ENCODE assay signal across 10 cellular contexts in genomic region chr4:163701915-163702314, GRCh38.
DNase-seq lines count a peak whose midpoint lies in the region; ATAC-seq, FAIRE-seq and TF ChIP-seq lines count a peak whose summit lies in the region.
"Had no signal": no experiment of that assay in that cellular context is flagged by ENCODE, and none has a peak within 500 bp of the region (broad histone marks: within the 10 kb centered on the region; RNA-seq: fewer than 3 reads in every experiment).

No MANE protein-coding gene starts in this region.

- H3K79me1 ChIP-seq in H1 (ENCODE audit: low read depth, low read length): no peaks in the 10 kb centered on the region

- H3K4me1 ChIP-seq in H1 (replicated peaks in 1 of 4; ENCODE audit: control insufficient read depth in 3 of 4, insufficient read depth in 4 of 4, low read length in 3 of 4): no peaks in the 10 kb centered on the region
- H3K4me1 ChIP-seq in aorta (ENCODE audit: control insufficient read depth in 1 of 2, insufficient read depth in 2 of 2, low read length in 2 of 2): no peaks in the 10 kb centered on the region
- H3K4me1 ChIP-seq in GM23338 (ENCODE audit: insufficient read depth): no peaks in the 10 kb centered on the region

- no peak for TF ChIP-seq CTCF in GM13977 (IDR thresholded peaks at IDR 0.05; ENCODE audit: extremely low read depth, insufficient read depth, missing control alignments)
- no peak for TF ChIP-seq CTCF in H1 (IDR thresholded peaks at IDR 0.05; ENCODE audit: control extremely low read depth in 1 of 3, insufficient read depth in 1 of 3, low read depth in 1 of 3, low read length in 3 of 3)
- TF ChIP-seq CTCF in GM23338 (conservative IDR thresholded peaks at IDR 0.05; ENCODE audit: low read depth in 2 of 2): no peak

- no peak overlapping the region for H2AK5ac ChIP-seq in H1 (ENCODE audit: low read depth, low read length)

- TF ChIP-seq RAD21 in H1 (IDR thresholded peaks at IDR 0.05 in 1 of 2, conservative IDR thresholded peaks at IDR 0.05 in 1 of 2; ENCODE audit: low read depth in 2 of 2, low read length in 2 of 2): no peak

- no peaks in the 10 kb centered on the region for H3K79me2 ChIP-seq in H1 (ENCODE audit: control insufficient read depth in 1 of 2, insufficient read depth in 2 of 2, low read length in 2 of 2)
- no peaks in the 10 kb centered on the region for H3K79me2 ChIP-seq in GM23338 (replicated peaks; ENCODE audit: insufficient read depth)

- no peak overlapping the region for H4K8ac ChIP-seq in H1 (ENCODE audit: extremely low read depth, insufficient read depth, low read length)

- no peak overlapping the region for H3K9ac ChIP-seq in H1 (replicated peaks in 1 of 4; ENCODE audit: extremely low read depth in 1 of 4, low read depth in 3 of 4, low read length in 3 of 4)

- no peak overlapping the region for H3K18ac ChIP-seq in H1 (ENCODE audit: extremely low read depth, low read length)

- H3K9me2 ChIP-seq in GM23338 (ENCODE audit: insufficient read depth): no peaks in the 10 kb centered on the region

- no peak overlapping the region for H2BK12ac ChIP-seq in H1 (ENCODE audit: low read depth, low read length)

- POLR2A ChIA-PET in H1 (lab: Charles Lee; ENCODE audit: partially characterized antibody): no interaction called here
- POLR2A ChIA-PET in activated CD4-positive, alpha-beta memory T cell treated with anti-CD3 and anti-CD28 coated beads, Interleukin-2, amount 10 ng/mL, durations not matched to agents 7 days and 5 days (lab: Charles Lee): no interaction called here

- no peak overlapping the region for H3K4me3 Mint-ChIP-seq in activated CD4-positive, alpha-beta memory T cell treated with anti-CD3 and anti-CD28 coated beads, Interleukin-2, amount 10 ng/mL, durations not matched to agents 7 days and 5 days
- H3K4me3 Mint-ChIP-seq in GM23338: no peak overlapping the region

- no peak overlapping the region for H4K91ac ChIP-seq in H1 (replicated peaks; ENCODE audit: insufficient read length, low read length)

- no peak overlapping the region for H2BK15ac ChIP-seq in H1 (ENCODE audit: low read length)

- H2BK20ac ChIP-seq in H1 (ENCODE audit: low read length): no peak overlapping the region

- no peak overlapping the region for H3K4me3 ChIP-seq in H1 (ENCODE audit: extremely low read depth in 1 of 4, insufficient read depth in 2 of 4, low read depth in 3 of 4, low read length in 4 of 4)
- no peak overlapping the region for H3K4me3 ChIP-seq in aorta (ENCODE audit: low read length in 2 of 2)
- H3K4me3 ChIP-seq in GM23338: no peak overlapping the region
- H3K4me3 ChIP-seq: cardiac muscle cell, lung had no signal

- no peak overlapping the region for H3K4me2 ChIP-seq in H1 (ENCODE audit: insufficient read depth in 1 of 2, low read depth in 2 of 2, low read length in 2 of 2)
- no peak overlapping the region for H3K4me2 ChIP-seq in GM23338

- H3K56ac ChIP-seq in H1 (replicated peaks; ENCODE audit: insufficient read length, low read depth, low read length): no peak overlapping the region

- peak; percentile 88 for ATAC-seq in GM21423 (IDR thresholded peaks at IDR 0.05; ENCODE audit: unreplicated experiment)
- peak; percentile 94 for ATAC-seq in HG03342 (IDR thresholded peaks at IDR 0.05; ENCODE audit: unreplicated experiment)
- ATAC-seq in aorta (ENCODE audit: low FRiP score): no peak
- no peak for ATAC-seq in GM23338

- TF ChIP-seq EP300 in H1 (IDR thresholded peaks at IDR 0.05; ENCODE audit: borderline replicate concordance in 1 of 2, low read depth in 2 of 2, low read length in 2 of 2): no peak

- H2AFZ ChIP-seq in H1 (ENCODE audit: low read length) (no peak overlapping the region), GM23338 (no peak overlapping the region)

- H3K27ac Mint-ChIP-seq in activated CD4-positive, alpha-beta memory T cell treated with anti-CD3 and anti-CD28 coated beads, Interleukin-2, amount 10 ng/mL, durations not matched to agents 7 days and 5 days: no peak overlapping the region
- no peak overlapping the region for H3K27ac Mint-ChIP-seq in GM23338

- no peaks in the 10 kb centered on the region for H3F3A ChIP-seq in GM23338 (replicated peaks; ENCODE audit: low read depth)

- H3K27me3 ChIP-seq in H1 (replicated peaks in 1 of 4; ENCODE audit: control insufficient read depth in 3 of 4, extremely low read depth in 1 of 4, insufficient read depth in 3 of 4, low read length in 3 of 4) (no peaks in the 10 kb centered on the region), aorta (ENCODE audit: control insufficient read depth in 1 of 2, insufficient read depth in 2 of 2, low read length in 1 of 2) (no peaks in the 10 kb centered on the region), GM23338 (ENCODE audit: insufficient read depth) (no peaks in the 10 kb centered on the region)
- H3K27me3 ChIP-seq: cardiac muscle cell had no signal

- peak overlapping the region; percentile 52 for H3K23ac ChIP-seq in H1 (ENCODE audit: insufficient read length)

- H3K4ac ChIP-seq in H1 (replicated peaks; ENCODE audit: insufficient read length, low read depth, low read length): no peak overlapping the region

- H2BK5ac ChIP-seq in H1 (ENCODE audit: low read depth, low read length): no peak overlapping the region

- intact Hi-C loops in aorta (cut with DNase I): no loop called here

- no peak overlapping the region for H4K5ac ChIP-seq in H1 (ENCODE audit: insufficient read length, low read depth, low read length)

- no peak overlapping the region for H3K14ac ChIP-seq in H1 (ENCODE audit: insufficient read length)

- WGBS in H1 (ENCODE audit: extremely low coverage in 1 of 2, insufficient coverage in 1 of 2, insufficient read length in 1 of 2, insufficient replicate concordance in 2 of 2, low coverage in 1 of 2, low lambda C conversion rate in 2 of 2, missing lambda C conversion rate in 1 of 2), 2 experiments: 90% methylated on average over 5 of the region's 5 CpGs; no CpG with 5 or more reads in 1 of the 2 experiments
- 24 to 30% methylated on average over 5 of the region's 5 CpGs for WGBS in aorta, 2 donors

- TF ChIP-seq POLR2A in H1 (IDR thresholded peaks at IDR 0.05; ENCODE audit: control extremely low read depth in 1 of 2, low read depth in 2 of 2, low read length in 2 of 2): no peak

- H3K9me3 ChIP-seq in H1 (ENCODE audit: insufficient read depth in 2 of 2, low read depth in 1 of 2, low read length in 1 of 2) (peaks cover 0 to 3% of the 10 kb centered on the region in 2 experiments; a peak in 1 of 4 replicates), aorta (ENCODE audit: control insufficient read depth, low read length) (peaks cover under 1% of the 10 kb centered on the region)

- H3K27me3 Mint-ChIP-seq in activated CD4-positive, alpha-beta memory T cell treated with anti-CD3 and anti-CD28 coated beads, Interleukin-2, amount 10 ng/mL, durations not matched to agents 7 days and 5 days: no peaks in the 10 kb centered on the region
- no peaks in the 10 kb centered on the region for H3K27me3 Mint-ChIP-seq in GM23338 (ENCODE audit: insufficient read depth, low read depth, poor library complexity)

- H3K36me3 ChIP-seq in H1 (ENCODE audit: control insufficient read depth in 2 of 4, insufficient read depth in 4 of 4, low read length in 3 of 4) (no peaks in the 10 kb centered on the region), aorta (ENCODE audit: control insufficient read depth in 1 of 2, insufficient read depth in 2 of 2, low read length in 1 of 2) (no peaks in the 10 kb centered on the region), GM23338 (ENCODE audit: insufficient read depth) (no peaks in the 10 kb centered on the region)
- H3K36me3 ChIP-seq: cardiac muscle cell had no signal

- no peaks in the 10 kb centered on the region for H3K23me2 ChIP-seq in H1 (ENCODE audit: low read depth, low read length)

- no peak for FAIRE-seq in H1 (lab: Jason Lieb, UNC)

- H2BK120ac ChIP-seq in H1 (replicated peaks; ENCODE audit: low read depth, low read length): no peak overlapping the region

- no peaks in the 10 kb centered on the region for H3K36me3 Mint-ChIP-seq in activated CD4-positive, alpha-beta memory T cell treated with anti-CD3 and anti-CD28 coated beads, Interleukin-2, amount 10 ng/mL, durations not matched to agents 7 days and 5 days (ENCODE audit: low read depth)
- H3K36me3 Mint-ChIP-seq in GM23338 (ENCODE audit: low read depth): no peaks in the 10 kb centered on the region

- in situ Hi-C loops in GM13977 (cut with MboI; ENCODE audit: low pct_unique_long_range_greater_than_20kb, low sequenced_read_pairs, unreplicated experiment): no loop called here

- CTCF ChIA-PET in H1 (lab: Charles Lee; ENCODE audit: partially characterized antibody): no interaction called here
- CTCF ChIA-PET in activated CD4-positive, alpha-beta memory T cell treated with anti-CD3 and anti-CD28 coated beads, Interleukin-2, amount 10 ng/mL, durations not matched to agents 7 days and 5 days (lab: Charles Lee): no interaction called here

- DNase-seq in GM13977 (ENCODE audit: low spot score) (peak; percentile 10), H1 (ENCODE audit: low read depth in 1 of 2, low spot score in 2 of 2) (no peak), aorta (no peak), GM19238 (ENCODE audit: insufficient read length, low spot score) (no peak), GM23338 (ENCODE audit: low spot score) (no peak)
- no peak for DNase-seq in activated CD4-positive, alpha-beta memory T cell treated with anti-CD3 and anti-CD28 coated beads, Interleukin-2, amount 10 ng/mL, durations not matched to agents 7 days and 5 days

- H3K9me3 Mint-ChIP-seq in activated CD4-positive, alpha-beta memory T cell treated with anti-CD3 and anti-CD28 coated beads, Interleukin-2, amount 10 ng/mL, durations not matched to agents 7 days and 5 days: no peaks in the 10 kb centered on the region
- H3K9me3 Mint-ChIP-seq in GM23338: 0 out of 3 replicates have a peak, but pooled peaks cover under 1% of the 10 kb centered on the region

- no peak overlapping the region for H3K27ac ChIP-seq in H1 (ENCODE audit: low read depth, low read length)
- H3K27ac ChIP-seq in aorta (ENCODE audit: low read depth in 1 of 2, low read length in 2 of 2): no peak overlapping the region
- no peak overlapping the region for H3K27ac ChIP-seq in GM23338 (ENCODE audit: low read depth)
- H3K27ac ChIP-seq: cardiac muscle cell had no signal

- H4K20me1 ChIP-seq in H1 (replicated peaks in 1 of 2; ENCODE audit: control insufficient read depth in 1 of 2, insufficient read depth in 2 of 2, low read length in 2 of 2) (no peaks in the 10 kb centered on the region), GM23338 (replicated peaks; ENCODE audit: insufficient read depth) (no peaks in the 10 kb centered on the region)

- H3K4me1 Mint-ChIP-seq in activated CD4-positive, alpha-beta memory T cell treated with anti-CD3 and anti-CD28 coated beads, Interleukin-2, amount 10 ng/mL, durations not matched to agents 7 days and 5 days: no peaks in the 10 kb centered on the region
- no peaks in the 10 kb centered on the region for H3K4me1 Mint-ChIP-seq in GM23338

TF ChIP-seq in H1, 55 proteins besides CTCF, POLR2A, EP300 and RAD21 (continues in another document):
- no peak for TF ChIP-seq CBX8 (IDR thresholded peaks at IDR 0.05; ENCODE audit: borderline replicate concordance, low read depth, low read length)

Comparison
In these comparisons a context has a peak if more than half of its experiments do, and no peak if none do; other contexts are left out.
1. ATAC-seq: peak in GM21423 (single experiment) and HG03342 (single experiment); none in aorta (single experiment) and GM23338 (single experiment).